ENCODE assay signal across 26 cellular contexts in genomic region chr6:107692351-107692750, GRCh38.
DNase-seq lines count a peak whose midpoint lies in the region; ATAC-seq and TF ChIP-seq lines count a peak whose summit lies in the region.
"Had no signal": no experiment of that assay in that cellular context is flagged by ENCODE, and none has a peak within 500 bp of the region (broad histone marks: within the 10 kb centered on the region; RNA-seq: fewer than 3 reads in every experiment).

No MANE protein-coding gene starts in this region.

- H3K27me3 Mint-ChIP-seq in HFFc6 (ENCODE audit: insufficient read depth), result peaks cover 5% of the 10 kb centered on the region
- H3K27me3 Mint-ChIP-seq in T-helper 17 cell, result no peaks in the 10 kb centered on the region
- H3K27me3 Mint-ChIP-seq: central memory CD8-positive, alpha-beta T cell had no signal

- H4K91ac ChIP-seq in mesenchymal stem cell (ENCODE audit: low read length), result peak overlapping the region; percentile 73

- no peak overlapping the region for H3K18ac ChIP-seq in mesenchymal stem cell (ENCODE audit: low read depth in 1 of 2, low read length in 2 of 2)

- no peak overlapping the region for H3K4me2 ChIP-seq in mesenchymal stem cell (ENCODE audit: low read length, poor library complexity, severe bottlenecking)

- no peak overlapping the region for H4K8ac ChIP-seq in mesenchymal stem cell (ENCODE audit: low read length)

- no peaks in the 10 kb centered on the region for H3K79me1 ChIP-seq in mesenchymal stem cell (replicated peaks; ENCODE audit: low read length, poor library complexity, severe bottlenecking)

- H3K4me1 Mint-ChIP-seq in HFFc6 (ENCODE audit: low read depth), result peaks cover 27% of the 10 kb centered on the region
- H3K4me1 Mint-ChIP-seq in stimulated activated effector memory CD8-positive, alpha-beta T cell treated with anti-CD3 and anti-CD28 coated beads, Interleukin-12 subunit alpha, Interleukin-12 subunit beta, amount 100 ng/mL, for 72 hours, result no peaks in the 10 kb centered on the region
- peaks cover 3% of the 10 kb centered on the region for H3K4me1 Mint-ChIP-seq in T-helper 17 cell
- H3K4me1 Mint-ChIP-seq: central memory CD8-positive, alpha-beta T cell; stimulated activated memory B cell treated with anti-CD40 and anti-IgM and Interleukin-4, amounts not matched to agents 10 μg/mL and 1 μg/mL and 100 μg/mL, for 72 hours had no signal

- peaks cover 6% of the 10 kb centered on the region for H3K4me1 ChIP-seq in mesenchymal stem cell (ENCODE audit: control insufficient read depth, insufficient read depth, low read depth, low read length)

- DNase-seq in AG08395 (ENCODE audit: low spot score) (peak; percentile 32), HFFc6 (peak; percentile 54), epithelial cell of esophagus (ENCODE audit: low read depth) (peak; percentile 15), mesenchymal stem cell (peak; percentile 94), amniotic stem cell (lab: John Stamatoyannopoulos, UW) (no peak), T-helper 17 cell (no peak), WERI-Rb-1 (no peak)
- no peak for DNase-seq in stimulated activated effector memory CD8-positive, alpha-beta T cell treated with anti-CD3 and anti-CD28 coated beads, Interleukin-12 subunit alpha, Interleukin-12 subunit beta, amount 100 ng/mL, for 72 hours (ENCODE audit: low spot score in 2 of 2)
- DNase-seq: activated CD4-positive, CD25-positive, alpha-beta regulatory T cell treated with anti-CD3 and anti-CD28 coated beads, Interleukin-2, amount 50 U/mL, for 72 hours; activated CD8-positive, alpha-beta T cell treated with anti-CD3 and anti-CD28 coated beads, Interleukin-2, amount 10 ng/mL, durations not matched to agents 7 days and 5 days; activated T-cell treated with anti-CD3 and anti-CD28 coated beads, Interleukin-2, amount 50 U/mL, for 1 hour; AML-193; CD8-positive, alpha-beta memory T cell; effector CD4-positive, alpha-beta T cell; esophagus squamous epithelium; Kasumi-1; left ventricle myocardium superior; NCI-H1092; NCI-H2081; NCI-H446; OCI-M1; stimulated activated CD4-positive, alpha-beta T cell treated with anti-CD3 and anti-CD28 coated beads, Interleukin-1b, Interleukin-23, amount 100 ng/mL, for 48 hours had no signal

- H3K9ac ChIP-seq in mesenchymal stem cell (ENCODE audit: low read length), result peak overlapping the region; percentile 74

- H2BK12ac ChIP-seq in mesenchymal stem cell (ENCODE audit: low read length in 2 of 2), result peak overlapping the region in 1 of 2 experiments; percentile 6

- peak overlapping the region; percentile 62; the same call in 1 of the 2 replicates for H3K27ac Mint-ChIP-seq in HFFc6
- no peak overlapping the region for H3K27ac Mint-ChIP-seq in stimulated activated effector memory CD8-positive, alpha-beta T cell treated with anti-CD3 and anti-CD28 coated beads, Interleukin-12 subunit alpha, Interleukin-12 subunit beta, amount 100 ng/mL, for 72 hours
- H3K27ac Mint-ChIP-seq in T-helper 17 cell, result no peak overlapping the region
- H3K27ac Mint-ChIP-seq: activated CD8-positive, alpha-beta T cell treated with anti-CD3 and anti-CD28 coated beads, Interleukin-2, amount 10 ng/mL, durations not matched to agents 7 days and 5 days; progenitor cell of endocrine pancreas; stimulated activated memory B cell treated with anti-CD40 and anti-IgM and Interleukin-4, amounts not matched to agents 10 μg/mL and 1 μg/mL and 100 μg/mL, for 72 hours had no signal

- H3K4me3 ChIP-seq in epithelial cell of esophagus (ENCODE audit: low read length), result no peak overlapping the region
- H3K4me3 ChIP-seq in mesenchymal stem cell (ENCODE audit: insufficient read depth in 1 of 2, low read depth in 1 of 2, low read length in 2 of 2), result peak overlapping the region in 1 of 2 experiments; percentile 61
- no peak overlapping the region for H3K4me3 ChIP-seq in WERI-Rb-1 (ENCODE audit: low read depth, low read length)
- H3K4me3 ChIP-seq: esophagus squamous epithelium, vagina had no signal

- no peak overlapping the region for H3K4me3 Mint-ChIP-seq in HFFc6
- H3K4me3 Mint-ChIP-seq in stimulated activated effector memory CD8-positive, alpha-beta T cell treated with anti-CD3 and anti-CD28 coated beads, Interleukin-12 subunit alpha, Interleukin-12 subunit beta, amount 100 ng/mL, for 72 hours, result no peak overlapping the region
- no peak overlapping the region for H3K4me3 Mint-ChIP-seq in T-helper 17 cell
- H3K4me3 Mint-ChIP-seq: activated CD8-positive, alpha-beta T cell treated with anti-CD3 and anti-CD28 coated beads, Interleukin-2, amount 10 ng/mL, durations not matched to agents 7 days and 5 days; CD8-positive, alpha-beta memory T cell; central memory CD8-positive, alpha-beta T cell; stimulated activated memory B cell treated with anti-CD40 and anti-IgM and Interleukin-4, amounts not matched to agents 10 μg/mL and 1 μg/mL and 100 μg/mL, for 72 hours had no signal

- H3K4ac ChIP-seq in mesenchymal stem cell (ENCODE audit: low read depth in 1 of 2, low read length in 2 of 2), result no peak overlapping the region

- H3K9me3 Mint-ChIP-seq in HFFc6, result no peaks in the 10 kb centered on the region
- H3K9me3 Mint-ChIP-seq in stimulated activated effector memory CD8-positive, alpha-beta T cell treated with anti-CD3 and anti-CD28 coated beads, Interleukin-12 subunit alpha, Interleukin-12 subunit beta, amount 100 ng/mL, for 72 hours, result no peaks in the 10 kb centered on the region
- H3K9me3 Mint-ChIP-seq: CD8-positive, alpha-beta memory T cell; central memory CD8-positive, alpha-beta T cell; stimulated activated memory B cell treated with anti-CD40 and anti-IgM and Interleukin-4, amounts not matched to agents 10 μg/mL and 1 μg/mL and 100 μg/mL, for 72 hours had no signal

- TF ChIP-seq CTCF in HFFc6 (IDR thresholded peaks at IDR 0.05), result no peak
- TF ChIP-seq CTCF in epithelial cell of esophagus (IDR thresholded peaks at IDR 0.05; ENCODE audit: insufficient read depth, low read depth, low read length, missing control alignments), result no peak
- no peak for TF ChIP-seq CTCF in WERI-Rb-1 (IDR thresholded peaks at IDR 0.05; ENCODE audit: low read depth, low read length)

- H3K36me3 Mint-ChIP-seq in HFFc6 (ENCODE audit: low read depth) (no peaks in the 10 kb centered on the region), T-helper 17 cell (ENCODE audit: low read depth) (no peaks in the 10 kb centered on the region)
- no peaks in the 10 kb centered on the region for H3K36me3 Mint-ChIP-seq in stimulated activated effector memory CD8-positive, alpha-beta T cell treated with anti-CD3 and anti-CD28 coated beads, Interleukin-12 subunit alpha, Interleukin-12 subunit beta, amount 100 ng/mL, for 72 hours
- H3K36me3 Mint-ChIP-seq: CD8-positive, alpha-beta memory T cell; stimulated activated memory B cell treated with anti-CD40 and anti-IgM and Interleukin-4, amounts not matched to agents 10 μg/mL and 1 μg/mL and 100 μg/mL, for 72 hours had no signal

- no peak for ATAC-seq in stimulated activated effector memory CD8-positive, alpha-beta T cell treated with anti-CD3 and anti-CD28 coated beads, Interleukin-12 subunit alpha, Interleukin-12 subunit beta, amount 100 ng/mL, for 72 hours
- ATAC-seq in T-helper 17 cell, result no peak
- ATAC-seq: activated CD8-positive, alpha-beta T cell treated with anti-CD3 and anti-CD28 coated beads, Interleukin-2, amount 10 ng/mL, durations not matched to agents 7 days and 5 days; left ventricle myocardium superior; stimulated activated memory B cell treated with anti-CD40 and anti-IgM and Interleukin-4, amounts not matched to agents 10 μg/mL and 1 μg/mL and 100 μg/mL, for 72 hours had no signal

- no peak overlapping the region for H2BK5ac ChIP-seq in mesenchymal stem cell (ENCODE audit: low read depth, low read length, poor library complexity, severe bottlenecking)

- H3K36me3 ChIP-seq in mesenchymal stem cell (ENCODE audit: control insufficient read depth in 1 of 2, insufficient read depth in 2 of 2, low read depth in 1 of 2, low read length in 2 of 2), result no peaks in the 10 kb centered on the region
- no peaks in the 10 kb centered on the region for H3K36me3 ChIP-seq in WERI-Rb-1
- H3K36me3 ChIP-seq: esophagus squamous epithelium, vagina had no signal

- H2AFZ ChIP-seq in mesenchymal stem cell (ENCODE audit: low read depth, low read length), result no peak overlapping the region

- H2AK5ac ChIP-seq in mesenchymal stem cell (ENCODE audit: low read length, severe bottlenecking), result no peak overlapping the region

- H3K14ac ChIP-seq in mesenchymal stem cell (ENCODE audit: low read length in 2 of 2), result no peak overlapping the region

- H3K27me3 ChIP-seq in mesenchymal stem cell (ENCODE audit: control insufficient read depth in 1 of 2, insufficient read depth in 1 of 2, low read length in 2 of 2), result no peaks in the 10 kb centered on the region
- no peaks in the 10 kb centered on the region for H3K27me3 ChIP-seq in WERI-Rb-1 (ENCODE audit: insufficient read depth, low read depth, severe bottlenecking)
- H3K27me3 ChIP-seq: vagina had no signal

- no peak overlapping the region for H3K23ac ChIP-seq in mesenchymal stem cell (ENCODE audit: low read length in 2 of 2)

- no peak overlapping the region for H2BK15ac ChIP-seq in mesenchymal stem cell (ENCODE audit: low read depth, poor library complexity, severe bottlenecking)

- H3K27ac ChIP-seq in mesenchymal stem cell (ENCODE audit: low read length, poor library complexity, severe bottlenecking) (no peak overlapping the region), WERI-Rb-1 (no peak overlapping the region)
- H3K27ac ChIP-seq: esophagus squamous epithelium had no signal

- H3K9me3 ChIP-seq in mesenchymal stem cell (ENCODE audit: control insufficient read depth, low read length) (no peaks in the 10 kb centered on the region), T-helper 17 cell (ENCODE audit: control insufficient read depth, low read length, poor library complexity, severe bottlenecking) (no peaks in the 10 kb centered on the region), WERI-Rb-1 (ENCODE audit: severe bottlenecking) (peaks cover 8% of the 10 kb centered on the region)
- H3K9me3 ChIP-seq: esophagus squamous epithelium, vagina had no signal

- 25% methylated on average over 1 of the region's 3 CpGs for WGBS in mesenchymal stem cell

- H2BK120ac ChIP-seq in mesenchymal stem cell (ENCODE audit: low read depth, low read length), result no peak overlapping the region

Comparison
In these comparisons a context has a peak if more than half of its experiments do, and no peak if none do; other contexts are left out.
1. DNase-seq: peak in AG08395 (single experiment), HFFc6 (single experiment), epithelial cell of esophagus (single experiment) and mesenchymal stem cell (single experiment); none in stimulated activated effector memory CD8-positive, alpha-beta T cell treated with anti-CD3 and anti-CD28 coated beads, Interleukin-12 subunit alpha, Interleukin-12 subunit beta, amount 100 ng/mL, for 72 hours (0 of 2), amniotic stem cell (single experiment), T-helper 17 cell (0 of 3) and WERI-Rb-1 (single experiment).